ENCODE assay signal across 13 cellular contexts in genomic region chr4:168524006-168524405, GRCh38. TPM values are rescaled to one million over a fixed set of nuclear protein-coding genes. Genes with fewer than 3 reads are reported as not detected.
DNase-seq lines count a peak whose midpoint lies in the region; ATAC-seq and TF ChIP-seq lines count a peak whose summit lies in the region.
"Had no signal": no experiment of that assay in that cellular context is flagged by ENCODE, and none has a peak within 500 bp of the region (broad histone marks: within the 10 kb centered on the region; RNA-seq: fewer than 3 reads in every experiment).

No MANE protein-coding gene starts in this region.

- DNase-seq in AG04449 (ENCODE audit: low read depth, low spot score) (peak; percentile 29), GM23248 (peak; percentile 81), SK-N-SH (no peak), fibroblast of the conjunctiva (ENCODE audit: low read depth) (peak; percentile 55), KG1 (lab: John Stamatoyannopoulos, UW) (no peak), NCI-H1694 treated with DMSO at 0.1 percent for 48 hours (lab: John Stamatoyannopoulos, UW) (no peak)
- no peak for DNase-seq in central memory CD4-positive, alpha-beta T cell
- DNase-seq: CD4-positive, alpha-beta T cell; NCI-H2081 had no signal

- H3K27me3 ChIP-seq in GM23248 (replicated peaks; ENCODE audit: insufficient read depth) (no peaks in the 10 kb centered on the region), SK-N-SH (ENCODE audit: insufficient read depth) (no peaks in the 10 kb centered on the region)

- H3K27ac ChIP-seq in GM23248 (no peak overlapping the region), SK-N-SH (ENCODE audit: low read depth in 2 of 2, low read length in 1 of 2) (no peak overlapping the region)
- H3K27ac ChIP-seq: PC-9, VCaP had no signal

- no peaks in the 10 kb centered on the region for H3K9me3 ChIP-seq in GM23248 (ENCODE audit: low read depth)
- no peaks in the 10 kb centered on the region for H3K9me3 ChIP-seq in SK-N-SH

- CTCF ChIA-PET in AG04449 (lab: Yijun Ruan, JAX) = interaction anchor here (0.6 to 2.7 kb wide), 5 partner anchors 10 to 397 kb away, joined by 3 to 17 read pairs (median 4); no protein-coding TSS in a partner anchor
- CTCF ChIA-PET in SK-N-SH (lab: Yijun Ruan, JAX) = no interaction called here

- ATAC-seq in GM18873 (IDR thresholded peaks at IDR 0.05; ENCODE audit: low FRiP score, unreplicated experiment) = no peak
- ATAC-seq: stimulated activated memory B cell treated with anti-CD40 and anti-IgM and Interleukin-4, amounts not matched to agents 10 μg/mL and 1 μg/mL and 100 μg/mL, for 72 hours had no signal

- no peaks in the 10 kb centered on the region for H3K9me2 ChIP-seq in GM23248 (ENCODE audit: insufficient read depth)
- no peaks in the 10 kb centered on the region for H3K9me2 ChIP-seq in SK-N-SH

- H3K4me2 ChIP-seq in GM23248 (ENCODE audit: unreplicated experiment) = peak overlapping the region; percentile 43
- H3K4me2 ChIP-seq in SK-N-SH = no peak overlapping the region
- H3K4me2 ChIP-seq: PC-9 had no signal

- H2AFZ ChIP-seq in GM23248 (no peak overlapping the region), SK-N-SH (ENCODE audit: low read depth) (no peak overlapping the region)
- H2AFZ ChIP-seq: PC-9 had no signal

- TF ChIP-seq RAD21 in SK-N-SH (IDR thresholded peaks at IDR 0.05; ENCODE audit: low read length) = no peak

- H3F3A ChIP-seq in GM23248 (ENCODE audit: insufficient read depth) (peaks cover 32% of the 10 kb centered on the region), SK-N-SH (replicated peaks; ENCODE audit: insufficient read depth) (peaks cover 17% of the 10 kb centered on the region)

- in situ Hi-C loops in GM23248 (cut with MboI) = loop anchor here (25.0 kb wide), 1 partner anchor 337 kb away; no protein-coding TSS in a partner anchor

- H3K9ac ChIP-seq in GM23248 (no peak overlapping the region), SK-N-SH (no peak overlapping the region)

- no peaks in the 10 kb centered on the region for H3K36me3 ChIP-seq in GM23248 (ENCODE audit: low read depth)
- no peaks in the 10 kb centered on the region for H3K36me3 ChIP-seq in SK-N-SH (replicated peaks in 1 of 2; ENCODE audit: control insufficient read depth in 1 of 2, insufficient read depth in 2 of 2, low read length in 1 of 2)

- POLR2A ChIA-PET in AG04449 (lab: Yijun Ruan, JAX) (no interaction called here), SK-N-SH (lab: Yijun Ruan, JAX) (no interaction called here)

- TF ChIP-seq EP300 in SK-N-SH (IDR thresholded peaks at IDR 0.05; ENCODE audit: borderline replicate concordance in 1 of 2, low read depth in 1 of 2, low read length in 1 of 2) = no peak

- no peak for TF ChIP-seq CTCF in AG04449 (IDR thresholded peaks at IDR 0.05; ENCODE audit: insufficient read depth, low read length, missing control alignments)
- TF ChIP-seq CTCF in SK-N-SH (IDR thresholded peaks at IDR 0.05) = no peak

- H4K20me1 ChIP-seq in GM23248 (ENCODE audit: insufficient read depth) (no peaks in the 10 kb centered on the region), SK-N-SH (ENCODE audit: insufficient read depth) (no peaks in the 10 kb centered on the region)

- H3K4me1 ChIP-seq in GM23248 (ENCODE audit: insufficient read depth) (peaks cover 31% of the 10 kb centered on the region), SK-N-SH (ENCODE audit: control insufficient read depth in 1 of 2, insufficient read depth in 2 of 2, low read depth in 1 of 2, low read length in 1 of 2) (peaks cover 0 to 20% of the 10 kb centered on the region in 2 experiments; a peak in 2 of 4 replicates)

- no peak overlapping the region for H3K4me3 ChIP-seq in AG04449 (ENCODE audit: low read depth, low read length)
- H3K4me3 ChIP-seq in GM23248 = no peak overlapping the region
- H3K4me3 ChIP-seq in SK-N-SH (ENCODE audit: low read depth in 2 of 2, low read length in 1 of 2) = no peak overlapping the region
- H3K4me3 ChIP-seq: PC-9 had no signal

- H3K79me2 ChIP-seq in GM23248 (ENCODE audit: insufficient read depth) (no peaks in the 10 kb centered on the region), SK-N-SH (ENCODE audit: insufficient read depth) (no peaks in the 10 kb centered on the region)

TF ChIP-seq in SK-N-SH, 30 proteins besides CTCF, POLR2A, EP300 and RAD21:
- TF ChIP-seq JUND (IDR thresholded peaks at IDR 0.05) (peak; percentile 29; the same call in 1 of the 2 replicates), ZBTB33 (IDR thresholded peaks at IDR 0.05; ENCODE audit: borderline replicate concordance, low read depth) (no peak), MXI1 (IDR thresholded peaks at IDR 0.05; ENCODE audit: low read depth, low read length) (no peak), TCF12 (IDR thresholded peaks at IDR 0.05) (peak; percentile 53), POLR2AphosphoS5 (IDR thresholded peaks at IDR 0.05; ENCODE audit: low read depth, low read length) (no peak), NFIC (IDR thresholded peaks at IDR 0.05; ENCODE audit: borderline replicate concordance) (peak; percentile 34; the same call in 1 of the 2 replicates), YY1 (IDR thresholded peaks at IDR 0.05; ENCODE audit: low read depth) (no peak), FOSL2 (IDR thresholded peaks at IDR 0.05; ENCODE audit: borderline replicate concordance, low read depth) (peak; percentile 51; the same call in 1 of the 2 replicates), FOXJ3 (CRISPR knock-in tag; IDR thresholded peaks at IDR 0.05) (no peak), PBX3 (IDR thresholded peaks at IDR 0.05) (peak; percentile 47; the same call in 1 of the 2 replicates), GATA2 (CRISPR knock-in tag; IDR thresholded peaks at IDR 0.05) (no peak), GABPA (IDR thresholded peaks at IDR 0.05; ENCODE audit: low read depth) (no peak), TEAD4 (IDR thresholded peaks at IDR 0.05; ENCODE audit: borderline replicate concordance, insufficient read depth) (no peak), NRF1 (IDR thresholded peaks at IDR 0.05; ENCODE audit: low read depth, low read length) (no peak)

RNA-seq across cellular contexts. Expression of gene PALLD, which starts 27.2 kb away (rescaled TPM):
- total RNA-seq in GM23248 (2014; rRNA removed; shearing (Covaris generic)) = 14.5 and 17.9 TPM in 2 replicates
- polyA plus RNA-seq in GM23248 (2016; fragmentation: Nextera tagmentation; extraction: Ambion mirVana) = 30.5 and 30.6 TPM in 2 replicates
- polyA plus RNA-seq in SK-N-SH (2012; rRNA removed) = 22.4 and 33.0 TPM in 2 replicates
- polyA plus RNA-seq in SK-N-SH (2012; cell fraction: cytosol; rRNA removed) = 54.6 and 60.0 TPM in 2 replicates
- 38.7 and 55.5 TPM in 2 replicates for polyA plus RNA-seq in SK-N-SH (2012; cell fraction: nucleus; rRNA removed)

RNA-seq across cellular contexts. Expression of gene DDX60L, which starts 43.7 kb away (rescaled TPM):
- 6.3 and 15.8 TPM in 2 replicates for total RNA-seq in GM23248 (2014; rRNA removed; shearing (Covaris generic))
- polyA plus RNA-seq in GM23248 (2016; fragmentation: Nextera tagmentation; extraction: Ambion mirVana) = 8.7 and 9.6 TPM in 2 replicates
- polyA plus RNA-seq in SK-N-SH (2012; rRNA removed) = 5.6 and 7.1 TPM in 2 replicates
- polyA plus RNA-seq in SK-N-SH (2012; cell fraction: cytosol; rRNA removed) = 6.1 and 6.6 TPM in 2 replicates
- 10.6 and 21.5 TPM in 2 replicates for polyA plus RNA-seq in SK-N-SH (2012; cell fraction: nucleus; rRNA removed)

Comparison
In these comparisons a context has a peak if more than half of its experiments do, and no peak if none do; other contexts are left out.
1. DNase-seq: peak in AG04449 (single experiment), GM23248 (single experiment) and fibroblast of the conjunctiva (single experiment); none in SK-N-SH (single experiment), KG1 (single experiment), central memory CD4-positive, alpha-beta T cell (single experiment) and NCI-H1694 treated with DMSO at 0.1 percent for 48 hours (single experiment).